Comparison of ENCODE assay signal across 8 cellular contexts in genomic region chr7:142482899-142483658, GRCh38.
DNase-seq lines count a peak whose midpoint lies in the region; ATAC-seq and TF ChIP-seq lines count a peak whose summit lies in the region.

No MANE protein-coding gene starts in this region.

- no peaks in the 10 kb centered on the region for H3K79me1 ChIP-seq in H9 (ENCODE audit: insufficient read depth, low read depth, low read length, poor library complexity, severe bottlenecking)

- WGBS in H9 (ENCODE audit: extremely low coverage, insufficient read length, low lambda C conversion rate): no CpG with 5 or more reads among the region's 9 CpGs

- H2BK20ac ChIP-seq in H9 (ENCODE audit: low read depth, low read length, poor library complexity, severe bottlenecking): no peak overlapping the region

- no peak overlapping the region for H3K56ac ChIP-seq in H9 (ENCODE audit: insufficient read length, low read depth, low read length)

- no peaks in the 10 kb centered on the region for H4K20me1 ChIP-seq in H9 (ENCODE audit: control insufficient read depth, insufficient read depth, insufficient read length)

- peak; percentile 39 for ATAC-seq in esophagus mucosa

- no peaks in the 10 kb centered on the region for H3K23me2 ChIP-seq in H9 (ENCODE audit: insufficient read length, low read depth, low read length, poor library complexity, severe bottlenecking)

- no peak overlapping the region for H3K18ac ChIP-seq in H9 (ENCODE audit: insufficient read length, low read depth, low read length)

- no peak overlapping the region for H3K4ac ChIP-seq in H9 (ENCODE audit: low read depth, low read length)

- no peak overlapping the region for H4K91ac ChIP-seq in H9 (ENCODE audit: insufficient read length, low read depth, low read length)

- DNase-seq in NCI-H345 (lab: John Stamatoyannopoulos, UW): peak; percentile 39
- DNase-seq in NCI-H345 treated with DMSO at 0.1 percent for 48 hours (lab: John Stamatoyannopoulos, UW; ENCODE audit: unreplicated experiment): no peak
- peak; percentile 61 for DNase-seq in H9
- peak; percentile 22 to 61 for DNase-seq in NCI-H1930 (lab: John Stamatoyannopoulos, UW)
- peak; percentile 54 for DNase-seq in activated CD8-positive, alpha-beta memory T cell treated with anti-CD3 and anti-CD28 coated beads, Interleukin-2, amount 50 U/mL, for 4 hours
- no peak for DNase-seq in epidermal melanocyte (ENCODE audit: insufficient read length, low spot score)

- no peak overlapping the region for H3K4me2 ChIP-seq in H9 (ENCODE audit: insufficient read depth, insufficient read length, low read length)

- no peak overlapping the region for H2BK120ac ChIP-seq in H9 (ENCODE audit: low read depth, low read length, poor library complexity, severe bottlenecking)

- H3K9me3 Mint-ChIP-seq in H9: no peaks in the 10 kb centered on the region

- no peak overlapping the region for H3K14ac ChIP-seq in H9 (ENCODE audit: insufficient read depth, low read length)

- peaks cover 8 to 13% of the 10 kb centered on the region in 2 experiments for H3K4me1 Mint-ChIP-seq in H9

- H3K27ac ChIP-seq in H9 (ENCODE audit: insufficient read length, low read depth, low read length): no peak overlapping the region
- H3K27ac ChIP-seq in neutrophil: peak overlapping the region; percentile 18

- no peaks in the 10 kb centered on the region for H3K9me3 ChIP-seq in H9 (ENCODE audit: control insufficient read depth, low read depth, low read length)
- H3K9me3 ChIP-seq in neutrophil: no peaks in the 10 kb centered on the region

- H3K9ac ChIP-seq in H9 (ENCODE audit: extremely low read depth, insufficient read length, low read length): no peak overlapping the region

- H3K36me3 Mint-ChIP-seq in H9 (ENCODE audit: insufficient read depth in 1 of 3, low read depth in 3 of 3): no peaks in the 10 kb centered on the region

- TF ChIP-seq CTCF in H9 (conservative IDR thresholded peaks at IDR 0.05) (peak; percentile 85), neutrophil (IDR thresholded peaks at IDR 0.05) (peak; percentile 54)

- H2BK15ac ChIP-seq in H9 (ENCODE audit: low read depth, low read length): no peak overlapping the region

- H3K36me3 ChIP-seq in neutrophil: no peaks in the 10 kb centered on the region

- H3K27me3 ChIP-seq in H9 (ENCODE audit: insufficient read depth, low read length) (no peaks in the 10 kb centered on the region), neutrophil (no peaks in the 10 kb centered on the region)

- no peak overlapping the region for H2BK12ac ChIP-seq in H9 (ENCODE audit: insufficient read length, low read depth, low read length)

- no peak overlapping the region for H3K23ac ChIP-seq in H9 (ENCODE audit: insufficient read length, low read depth, low read length)

- no peak overlapping the region for H4K8ac ChIP-seq in H9 (replicated peaks; ENCODE audit: insufficient read length, low read depth, low read length)

- no peaks in the 10 kb centered on the region for H3K79me2 ChIP-seq in H9 (ENCODE audit: insufficient read depth, low read length)

- H3K27ac Mint-ChIP-seq in H9: peak overlapping the region in 1 of 3 experiments; percentile 49; a peak in 2 of 7 replicates

- H3K4me3 Mint-ChIP-seq in H9: no peak overlapping the region

- H3K4me1 ChIP-seq in H9 (ENCODE audit: insufficient read depth, low read length): no peaks in the 10 kb centered on the region
- peaks cover 40 to 56% of the 10 kb centered on the region in 2 experiments for H3K4me1 ChIP-seq in neutrophil (ENCODE audit: control insufficient read depth in 1 of 2, insufficient read depth in 1 of 2, low read depth in 1 of 2, low read length in 1 of 2)

- no peak overlapping the region for H4K5ac ChIP-seq in H9 (ENCODE audit: insufficient read length, low read depth, low read length)

- H3T11ph ChIP-seq in H9 (ENCODE audit: low read length): no peak overlapping the region

- no peak overlapping the region for H2AK5ac ChIP-seq in H9 (ENCODE audit: insufficient read length, low read length)

- H2AFZ ChIP-seq in H9 (ENCODE audit: low read length): peak overlapping the region; percentile 90

- no peak overlapping the region for H2BK5ac ChIP-seq in H9 (ENCODE audit: insufficient read length, low read length)

- no peak overlapping the region for H3K4me3 ChIP-seq in neutrophil (ENCODE audit: low read depth in 1 of 2, low read length in 1 of 2)

- no peaks in the 10 kb centered on the region; the same call in none of the 2 replicates for H3K27me3 Mint-ChIP-seq in H9 (ENCODE audit: low read depth)

Comparison
In these comparisons a context has a peak if more than half of its experiments do, and no peak if none do; other contexts are left out.
1. DNase-seq: peak in NCI-H345 (single experiment), H9 (single experiment), NCI-H1930 (2 of 2) and activated CD8-positive, alpha-beta memory T cell treated with anti-CD3 and anti-CD28 coated beads, Interleukin-2, amount 50 U/mL, for 4 hours (single experiment); none in NCI-H345 treated with DMSO at 0.1 percent for 48 hours (single experiment) and epidermal melanocyte (single experiment).